8 cellular contexts compared by ENCODE assay signal in the genomic region with DNA sequence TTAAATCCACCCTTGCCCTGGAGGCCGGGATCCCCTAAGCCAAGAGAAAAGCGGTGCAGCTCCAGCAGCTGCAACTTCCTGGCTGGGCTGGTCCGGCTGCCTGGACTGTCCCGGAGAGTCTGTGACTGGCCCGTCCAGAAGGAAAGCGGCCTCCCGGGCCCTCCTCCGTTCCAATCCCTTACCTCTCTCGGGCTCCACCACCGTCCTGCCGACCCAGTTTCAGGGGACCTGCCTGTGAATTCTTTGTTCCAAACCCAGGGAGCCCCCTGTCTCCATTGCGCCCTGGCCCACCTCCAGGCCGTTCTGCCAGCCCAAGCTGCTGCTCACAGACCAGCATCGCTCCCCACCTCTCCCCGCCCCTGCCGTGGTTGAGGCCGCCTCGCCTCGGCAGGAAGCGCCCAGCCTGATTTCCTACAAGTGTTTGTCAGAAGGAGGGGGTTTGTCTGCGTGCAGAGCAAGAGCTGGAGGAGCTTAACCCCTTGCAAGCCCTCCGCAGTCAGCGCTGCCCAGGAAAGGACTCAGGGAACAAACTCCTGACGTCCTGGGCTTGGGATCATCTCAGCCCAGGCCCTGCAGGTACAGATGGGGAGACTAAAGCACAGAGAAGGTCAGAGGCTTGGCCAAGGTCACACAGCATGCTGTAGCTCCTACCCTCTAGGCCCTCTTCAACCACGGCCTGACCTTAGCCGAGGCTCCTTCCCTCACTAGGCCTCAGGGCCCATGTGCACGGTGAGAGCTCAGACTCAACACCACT. TPM values are rescaled to one million over a fixed set of nuclear protein-coding genes. Genes with fewer than 3 reads are reported as not detected.
A peak's percentile ranks its signal among the peaks of the same experiment; 100 is the strongest.
DNase-seq lines count a peak whose midpoint lies in the region; ATAC-seq lines count a peak whose summit lies in the region.

TSS of gene AKNA (minus strand) at position 305 of the 754 bp plus-strand sequence. CDS start 6,649 bp downstream, outside the sequence.

- peak within 1 kb of the TSS; percentile 98 for H3K4me3 ChIP-seq in CD4-positive, CD25-positive, alpha-beta regulatory T cell (ENCODE audit: low read depth, low read length)
- peak within 1 kb of the TSS; percentile 63 for H3K4me3 ChIP-seq in naive thymus-derived CD4-positive, alpha-beta T cell (ENCODE audit: low read length)

- CTCF ChIA-PET in naive thymus-derived CD4-positive, alpha-beta T cell (lab: Charles Lee): interaction anchor here (0.6 to 7.0 kb wide), 11 partner anchors 7 to 265 kb away, joined by 3 to 54 read pairs (median 5); partner anchors contain the start of gene COL27A1

- POLR2A ChIA-PET in naive thymus-derived CD4-positive, alpha-beta T cell (lab: Charles Lee): interaction anchor here (0.9 to 33.2 kb wide), 15 partner anchors 7 to 541 kb away, joined by 3 to 978 read pairs (median 6); partner anchors contain the start of genes ATP6V1G1, TMEM268 and WHRN

- H3K9me3 ChIP-seq in CD4-positive, CD25-positive, alpha-beta regulatory T cell (ENCODE audit: control insufficient read depth in 2 of 2, low read length in 2 of 2): no peaks in the 10 kb centered on the region
- H3K9me3 ChIP-seq in naive thymus-derived CD4-positive, alpha-beta T cell (ENCODE audit: control insufficient read depth in 2 of 3, low read length in 3 of 3): no peaks in the 10 kb centered on the region

- H3K4me1 ChIP-seq in CD4-positive, CD25-positive, alpha-beta regulatory T cell (ENCODE audit: control insufficient read depth, insufficient read depth, low read length, poor library complexity, severe bottlenecking): peaks cover 80% of the 10 kb centered on the region
- H3K4me1 ChIP-seq in naive thymus-derived CD4-positive, alpha-beta T cell (ENCODE audit: control insufficient read depth in 2 of 2, insufficient read depth in 2 of 2, low read length in 2 of 2): peaks cover 71% of the 10 kb centered on the region in 2 donors

- peaks cover 15% of the 10 kb centered on the region for H3K36me3 ChIP-seq in CD4-positive, CD25-positive, alpha-beta regulatory T cell (ENCODE audit: control insufficient read depth, insufficient read depth, low read length)
- H3K36me3 ChIP-seq in naive thymus-derived CD4-positive, alpha-beta T cell (ENCODE audit: control insufficient read depth in 2 of 3, insufficient read depth in 3 of 3, low read length in 3 of 3): peaks cover 0 to 18% (median 10%) of the 10 kb centered on the region in 3 experiments

- H3K4me3 Mint-ChIP-seq in CD4-positive, CD25-positive, alpha-beta regulatory T cell: peak within 1 kb of the TSS; percentile 93 to 99 (median 97)
- peak within 1 kb of the TSS; percentile 98 for H3K4me3 Mint-ChIP-seq in activated T-cell treated with anti-CD3 and anti-CD28 coated beads, Interleukin-2, amount 50 U/mL, for 24 hours
- H3K4me3 Mint-ChIP-seq in naive thymus-derived CD4-positive, alpha-beta T cell: peak within 1 kb of the TSS; percentile 89 to 100 (median 96)
- H3K4me3 Mint-ChIP-seq in stimulated activated effector memory CD8-positive, alpha-beta T cell treated with anti-CD3 and anti-CD28 coated beads, Interleukin-12 subunit alpha, Interleukin-12 subunit beta, amount 100 ng/mL, for 72 hours: peak within 1 kb of the TSS; percentile 88

- intact Hi-C loops in naive thymus-derived CD4-positive, alpha-beta T cell (cut with micrococcal nuclease): loop anchor here (1.0 to 10.0 kb wide), 8 partner anchors 9 to 1163 kb away; partner anchors contain the start of genes TMEM268 (in 2 of the 2), C9orf43 (in 1 of the 2), COL27A1 (in 1 of the 2) and FKBP15 (in 1 of the 2)

- no peaks in the 10 kb centered on the region for H3K27me3 ChIP-seq in CD4-positive, CD25-positive, alpha-beta regulatory T cell (ENCODE audit: control insufficient read depth, insufficient read depth, low read length)
- H3K27me3 ChIP-seq in naive thymus-derived CD4-positive, alpha-beta T cell (ENCODE audit: control insufficient read depth in 2 of 2, insufficient read depth in 2 of 2, low read length in 2 of 2): no peaks in the 10 kb centered on the region

- DNase-seq in CD4-positive, CD25-positive, alpha-beta regulatory T cell: peak; percentile 71 to 93 (median 83)
- DNase-seq in NCI-H82 (lab: John Stamatoyannopoulos, UW) (peak; percentile 75), 8988T (no peak)
- peak; percentile 87 for DNase-seq in activated T-cell treated with anti-CD3 and anti-CD28 coated beads, Interleukin-2, amount 50 U/mL, for 24 hours
- DNase-seq in naive thymus-derived CD4-positive, alpha-beta T cell: peak; percentile 63 to 88 (median 87)
- peak; percentile 65 to 89 for DNase-seq in stimulated activated effector memory CD8-positive, alpha-beta T cell treated with anti-CD3 and anti-CD28 coated beads, Interleukin-12 subunit alpha, Interleukin-12 subunit beta, amount 100 ng/mL, for 72 hours (ENCODE audit: low spot score in 2 of 2)

- H3K27me3 Mint-ChIP-seq in CD4-positive, CD25-positive, alpha-beta regulatory T cell: no peaks in the 10 kb centered on the region
- no peaks in the 10 kb centered on the region for H3K27me3 Mint-ChIP-seq in activated T-cell treated with anti-CD3 and anti-CD28 coated beads, Interleukin-2, amount 50 U/mL, for 24 hours
- H3K27me3 Mint-ChIP-seq in naive thymus-derived CD4-positive, alpha-beta T cell: no peaks in the 10 kb centered on the region

- ATAC-seq in CD4-positive, CD25-positive, alpha-beta regulatory T cell (ENCODE audit: low read depth in 2 of 2): peak; percentile 54 to 55
- ATAC-seq in GM21786 (IDR thresholded peaks at IDR 0.05; ENCODE audit: unreplicated experiment) (peak; percentile 21), esophagus mucosa (peak; percentile 23)
- ATAC-seq in naive thymus-derived CD4-positive, alpha-beta T cell: peak; percentile 50
- ATAC-seq in stimulated activated effector memory CD8-positive, alpha-beta T cell treated with anti-CD3 and anti-CD28 coated beads, Interleukin-12 subunit alpha, Interleukin-12 subunit beta, amount 100 ng/mL, for 72 hours: peak; percentile 48

- H3K27ac Mint-ChIP-seq in CD4-positive, CD25-positive, alpha-beta regulatory T cell: peak within 1 kb of the TSS; percentile 96 to 100 (median 97)
- H3K27ac Mint-ChIP-seq in activated T-cell treated with anti-CD3 and anti-CD28 coated beads, Interleukin-2, amount 50 U/mL, for 24 hours: peak within 1 kb of the TSS; percentile 97
- H3K27ac Mint-ChIP-seq in naive thymus-derived CD4-positive, alpha-beta T cell: peak within 1 kb of the TSS; percentile 88 to 100 (median 96)
- H3K27ac Mint-ChIP-seq in stimulated activated effector memory CD8-positive, alpha-beta T cell treated with anti-CD3 and anti-CD28 coated beads, Interleukin-12 subunit alpha, Interleukin-12 subunit beta, amount 100 ng/mL, for 72 hours: peak within 1 kb of the TSS; percentile 96

- peaks cover 9 to 74% (median 53%) of the 10 kb centered on the region in 4 donors for H3K4me1 Mint-ChIP-seq in CD4-positive, CD25-positive, alpha-beta regulatory T cell
- H3K4me1 Mint-ChIP-seq in activated T-cell treated with anti-CD3 and anti-CD28 coated beads, Interleukin-2, amount 50 U/mL, for 24 hours (ENCODE audit: low read depth): peaks cover 77% of the 10 kb centered on the region
- peaks cover 64 to 78% (median 70%) of the 10 kb centered on the region in 7 donors for H3K4me1 Mint-ChIP-seq in naive thymus-derived CD4-positive, alpha-beta T cell
- H3K4me1 Mint-ChIP-seq in stimulated activated effector memory CD8-positive, alpha-beta T cell treated with anti-CD3 and anti-CD28 coated beads, Interleukin-12 subunit alpha, Interleukin-12 subunit beta, amount 100 ng/mL, for 72 hours: peaks cover 85% of the 10 kb centered on the region

- peaks cover 0 to 2% (median 0%) of the 10 kb centered on the region in 7 donors for H3K9me3 Mint-ChIP-seq in CD4-positive, CD25-positive, alpha-beta regulatory T cell
- no peaks in the 10 kb centered on the region for H3K9me3 Mint-ChIP-seq in activated T-cell treated with anti-CD3 and anti-CD28 coated beads, Interleukin-2, amount 50 U/mL, for 24 hours
- peaks cover 0 to 4% (median 0%) of the 10 kb centered on the region in 11 donors for H3K9me3 Mint-ChIP-seq in naive thymus-derived CD4-positive, alpha-beta T cell
- H3K9me3 Mint-ChIP-seq in stimulated activated effector memory CD8-positive, alpha-beta T cell treated with anti-CD3 and anti-CD28 coated beads, Interleukin-12 subunit alpha, Interleukin-12 subunit beta, amount 100 ng/mL, for 72 hours: no peaks in the 10 kb centered on the region

- peak within 1 kb of the TSS; percentile 98 for H3K27ac ChIP-seq in CD4-positive, CD25-positive, alpha-beta regulatory T cell (ENCODE audit: insufficient read depth, low read length, poor library complexity, severe bottlenecking)
- H3K27ac ChIP-seq in naive thymus-derived CD4-positive, alpha-beta T cell (ENCODE audit: low read depth, low read length): peak within 1 kb of the TSS; percentile 87

- peaks cover 36% of the 10 kb centered on the region for H3K36me3 Mint-ChIP-seq in CD4-positive, CD25-positive, alpha-beta regulatory T cell
- H3K36me3 Mint-ChIP-seq in activated T-cell treated with anti-CD3 and anti-CD28 coated beads, Interleukin-2, amount 50 U/mL, for 24 hours (ENCODE audit: low read depth): peaks cover 90% of the 10 kb centered on the region
- H3K36me3 Mint-ChIP-seq in naive thymus-derived CD4-positive, alpha-beta T cell: peaks cover 8 to 68% (median 21%) of the 10 kb centered on the region in 5 donors
- H3K36me3 Mint-ChIP-seq in stimulated activated effector memory CD8-positive, alpha-beta T cell treated with anti-CD3 and anti-CD28 coated beads, Interleukin-12 subunit alpha, Interleukin-12 subunit beta, amount 100 ng/mL, for 72 hours: peaks cover 91% of the 10 kb centered on the region

RNA-seq across cellular contexts. Expression of gene AKNA, which starts in this region (rescaled TPM):
- 381 TPM for total RNA-seq in CD4-positive, CD25-positive, alpha-beta regulatory T cell
- 10 to 100 TPM; 11.9 to 16.6 (median 14.5) TPM for polyA plus RNA-seq in CD4-positive, CD25-positive, alpha-beta regulatory T cell
- total RNA-seq in esophagus mucosa: 5.7 TPM
- 100 to 1,000 TPM; 276 to 403 (median 375) TPM for total RNA-seq in naive thymus-derived CD4-positive, alpha-beta T cell
- polyA plus RNA-seq in naive thymus-derived CD4-positive, alpha-beta T cell: 10 to 100 TPM; 20.5 to 39.6 TPM

Comparison
In these comparisons a context has a peak if more than half of its experiments do, and no peak if none do; other contexts are left out.
1. RNA of gene AKNA (total RNA-seq): 381 TPM in CD4-positive, CD25-positive, alpha-beta regulatory T cell (single experiment) and 276 to 403 TPM in naive thymus-derived CD4-positive, alpha-beta T cell; 5.7 TPM in esophagus mucosa (single experiment); every median in the first group is over 10 times any median in the second.
2. Peak in every context shown above with its lines, with median percentiles within 50 percentile points of each other: ATAC-seq, H3K27ac Mint-ChIP-seq and H3K4me3 Mint-ChIP-seq.